In genomic region chr9:114908104-114908621, GRCh38 we compare ENCODE assay signal across 9 cellular contexts. TPM values are rescaled to one million over a fixed set of nuclear protein-coding genes. Genes with fewer than 3 reads are reported as not detected.
DNase-seq lines count a peak whose midpoint lies in the region; ATAC-seq and TF ChIP-seq lines count a peak whose summit lies in the region.
"Had no signal": no experiment of that assay in that cellular context is flagged by ENCODE, and none has a peak within 500 bp of the region (broad histone marks: within the 10 kb centered on the region; RNA-seq: fewer than 3 reads in every experiment).

No MANE protein-coding gene starts in this region.

- H3K79me2 ChIP-seq in mesendoderm (ENCODE audit: control insufficient read depth, insufficient read depth, low read length) = no peaks in the 10 kb centered on the region

- no peaks in the 10 kb centered on the region for H3K79me1 ChIP-seq in mesendoderm (ENCODE audit: low read length)

- intact Hi-C loops in activated CD4-positive, alpha-beta T cell treated with anti-CD3 and anti-CD28 coated beads, Interleukin-2, amount 10 ng/mL, durations not matched to agents 24 days and 14 days (cut with micrococcal nuclease) = loop anchor here (1.0 to 5.0 kb wide), 9 partner anchors 14 to 299 kb away; no protein-coding TSS in a partner anchor
- intact Hi-C loops in uterus (cut with DNase I; ENCODE audit: low total_unique reads) = no loop called here

- TF ChIP-seq CTCF in WERI-Rb-1 (IDR thresholded peaks at IDR 0.05; ENCODE audit: low read depth, low read length) = no peak
- TF ChIP-seq CTCF in uterus (IDR thresholded peaks at IDR 0.05) = no peak

- no peaks in the 10 kb centered on the region for H3K9me3 Mint-ChIP-seq in activated CD4-positive, alpha-beta T cell treated with anti-CD3 and anti-CD28 coated beads, Interleukin-2, amount 10 ng/mL, durations not matched to agents 24 days and 14 days

- H3K4me3 ChIP-seq in WERI-Rb-1 (ENCODE audit: low read depth, low read length) (no peak overlapping the region), mesendoderm (ENCODE audit: low read length) (no peak overlapping the region), uterus (no peak overlapping the region)
- H3K4me3 ChIP-seq: BLaER1 had no signal

- peak overlapping the region; percentile 44 for H3K18ac ChIP-seq in mesendoderm (ENCODE audit: low read length)

- H3K9ac ChIP-seq in mesendoderm (ENCODE audit: low read length) = no peak overlapping the region
- H3K9ac ChIP-seq: BLaER1 had no signal

- no peak overlapping the region for H2BK120ac ChIP-seq in mesendoderm (ENCODE audit: low read depth, low read length)

- H3K4ac ChIP-seq in mesendoderm (ENCODE audit: low read depth, low read length) = no peak overlapping the region

- H3K27me3 Mint-ChIP-seq in activated CD4-positive, alpha-beta T cell treated with anti-CD3 and anti-CD28 coated beads, Interleukin-2, amount 10 ng/mL, durations not matched to agents 24 days and 14 days = no peaks in the 10 kb centered on the region

- H3K4me1 Mint-ChIP-seq in activated CD4-positive, alpha-beta T cell treated with anti-CD3 and anti-CD28 coated beads, Interleukin-2, amount 10 ng/mL, durations not matched to agents 24 days and 14 days = peaks cover 92% of the 10 kb centered on the region

- H3K23ac ChIP-seq in mesendoderm (ENCODE audit: low read length) = no peak overlapping the region

- TF ChIP-seq POLR2A in uterus (IDR thresholded peaks at IDR 0.05) = no peak

- peak overlapping the region; percentile 26 for H3K56ac ChIP-seq in mesendoderm (ENCODE audit: low read length)

- no peak overlapping the region for H4K5ac ChIP-seq in mesendoderm (ENCODE audit: low read length)

- H3K4me1 ChIP-seq in mesendoderm (ENCODE audit: control insufficient read depth, low read depth, low read length) (peaks cover 9% of the 10 kb centered on the region), uterus (no peaks in the 10 kb centered on the region)
- H3K4me1 ChIP-seq: BLaER1 had no signal

- no peak overlapping the region for H2BK5ac ChIP-seq in mesendoderm (ENCODE audit: low read length)

- H3K4me3 Mint-ChIP-seq in activated CD4-positive, alpha-beta T cell treated with anti-CD3 and anti-CD28 coated beads, Interleukin-2, amount 10 ng/mL, durations not matched to agents 24 days and 14 days = peak overlapping the region; percentile 68

- ATAC-seq in GM21825 (IDR thresholded peaks at IDR 0.05; ENCODE audit: unreplicated experiment) (no peak), HG03095 (IDR thresholded peaks at IDR 0.05; ENCODE audit: unreplicated experiment) (no peak)

- H3K4me2 ChIP-seq in mesendoderm (ENCODE audit: low read length) = no peak overlapping the region
- H3K4me2 ChIP-seq: BLaER1 had no signal

- peaks cover 91% of the 10 kb centered on the region for H3K36me3 Mint-ChIP-seq in activated CD4-positive, alpha-beta T cell treated with anti-CD3 and anti-CD28 coated beads, Interleukin-2, amount 10 ng/mL, durations not matched to agents 24 days and 14 days (ENCODE audit: low read depth)

- H3K9me3 ChIP-seq in WERI-Rb-1 (ENCODE audit: severe bottlenecking) (no peaks in the 10 kb centered on the region), uterus (no peaks in the 10 kb centered on the region)
- H3K9me3 ChIP-seq: BLaER1 had no signal

- WGBS in mesendoderm (ENCODE audit: extremely low coverage, insufficient coverage, low lambda C conversion rate) = no CpG with 5 or more reads among the region's 3 CpGs

- peak; percentile 88 for DNase-seq in activated CD4-positive, alpha-beta T cell treated with anti-CD3 and anti-CD28 coated beads, Interleukin-2, amount 10 ng/mL, durations not matched to agents 24 days and 14 days
- no peak for DNase-seq in activated CD4-positive, alpha-beta T cell treated with anti-CD3 and anti-CD28 coated beads, Interleukin-2, amount 50 U/mL, for 1 hour
- DNase-seq in NCI-H146 (lab: John Stamatoyannopoulos, UW) (peak; percentile 98), WERI-Rb-1 (peak; percentile 52), mesendoderm (peak; percentile 98), uterus (no peak)

- H3K27ac Mint-ChIP-seq in activated CD4-positive, alpha-beta T cell treated with anti-CD3 and anti-CD28 coated beads, Interleukin-2, amount 10 ng/mL, durations not matched to agents 24 days and 14 days = peak overlapping the region; percentile 94

- H2AK5ac ChIP-seq in mesendoderm (ENCODE audit: low read length) = no peak overlapping the region

- H3K27ac ChIP-seq in WERI-Rb-1 (no peak overlapping the region; the same call in 1 of the 2 replicates), mesendoderm (ENCODE audit: low read depth, low read length) (peak overlapping the region; percentile 81), uterus (no peak overlapping the region)
- H3K27ac ChIP-seq: BLaER1 had no signal

- H3K27me3 ChIP-seq in WERI-Rb-1 (ENCODE audit: insufficient read depth, low read depth, severe bottlenecking) (no peaks in the 10 kb centered on the region), mesendoderm (ENCODE audit: insufficient read depth, low read length, poor library complexity) (no peaks in the 10 kb centered on the region), uterus (no peaks in the 10 kb centered on the region)
- H3K27me3 ChIP-seq: BLaER1 had no signal

- H4K8ac ChIP-seq in mesendoderm (ENCODE audit: low read depth, low read length) = no peak overlapping the region

- H2BK15ac ChIP-seq in mesendoderm (replicated peaks; ENCODE audit: low read depth) = no peak overlapping the region

- H3K36me3 ChIP-seq in WERI-Rb-1 (no peaks in the 10 kb centered on the region), mesendoderm (ENCODE audit: control insufficient read depth, insufficient read depth, low read length) (no peaks in the 10 kb centered on the region), uterus (no peaks in the 10 kb centered on the region)
- H3K36me3 ChIP-seq: BLaER1 had no signal

RNA-seq across cellular contexts. Expression of gene TNFSF8, which starts 22.2 kb away (rescaled TPM):
- total RNA-seq in activated CD4-positive, alpha-beta T cell treated with anti-CD3 and anti-CD28 coated beads, Interleukin-2, amount 10 ng/mL, durations not matched to agents 24 days and 14 days = 148 and 150 TPM in 2 replicates
- not detected for polyA plus RNA-seq in mesendoderm (2013, experiment 1 of 2)
- polyA plus RNA-seq in mesendoderm (2013, experiment 2 of 2) = not detected
- total RNA-seq in uterus = 1 to 10 TPM in 3 of 4 donors, under 1 TPM in 1; 0.51 to 1.5 (median 1.1) TPM

Comparison
In these comparisons a context has a peak if more than half of its experiments do, and no peak if none do; other contexts are left out.
1. DNase-seq: peak in activated CD4-positive, alpha-beta T cell treated with anti-CD3 and anti-CD28 coated beads, Interleukin-2, amount 10 ng/mL, durations not matched to agents 24 days and 14 days (single experiment), NCI-H146 (single experiment), WERI-Rb-1 (single experiment) and mesendoderm (single experiment); none in activated CD4-positive, alpha-beta T cell treated with anti-CD3 and anti-CD28 coated beads, Interleukin-2, amount 50 U/mL, for 1 hour (single experiment) and uterus (0 of 2).
2. RNA of gene TNFSF8, which starts 22.2 kb away (total RNA-seq): 148 to 150 TPM in activated CD4-positive, alpha-beta T cell treated with anti-CD3 and anti-CD28 coated beads, Interleukin-2, amount 10 ng/mL, durations not matched to agents 24 days and 14 days; 0.51 to 1.5 TPM in uterus; every median in the first group is over 10 times any median in the second.